ENCODE assay signal across 8 cellular contexts in genomic region chr19:45999653-46000121, GRCh38.
DNase-seq lines count a peak whose midpoint lies in the region; ATAC-seq and TF ChIP-seq lines count a peak whose summit lies in the region.

No MANE protein-coding gene starts in this region.

- H4K20me1 ChIP-seq in BLaER1: peaks cover 53% of the 10 kb centered on the region

- CTCF ChIA-PET in HEK293 (lab: Yijun Ruan, JAX): interaction anchor here (0.6 kb wide), 2 partner anchors 842 to 1132 kb away, joined by 5 to 6 read pairs; no protein-coding TSS in a partner anchor

- H3K4me2 ChIP-seq in BLaER1: peak overlapping the region; percentile 53; the same call in 1 of the 2 replicates

- H3K27ac ChIP-seq in BLaER1: no peak overlapping the region
- H3K27ac ChIP-seq in HEK293 (ENCODE audit: extremely low read depth, low read depth, low read length): no peak overlapping the region
- peak overlapping the region; percentile 90 for H3K27ac ChIP-seq in angular gyrus (ENCODE audit: low read depth, low read length)

- ATAC-seq in GM21526 (IDR thresholded peaks at IDR 0.05; ENCODE audit: low FRiP score, unreplicated experiment): no peak

- peaks cover 28% of the 10 kb centered on the region for H3K27me3 ChIP-seq in BLaER1

- H3K36me3 ChIP-seq in BLaER1 (peaks cover 42% of the 10 kb centered on the region), HEK293 (ENCODE audit: control insufficient read depth in 2 of 2, insufficient read depth in 1 of 2, low read length in 2 of 2) (peaks cover 4 to 9% of the 10 kb centered on the region in 2 experiments; a peak in 2 of 3 replicates)

- H3K4me1 ChIP-seq in BLaER1 (peaks cover 34% of the 10 kb centered on the region), HEK293 (ENCODE audit: control insufficient read depth, insufficient read depth, low read length) (peaks cover 13% of the 10 kb centered on the region)

- no peak for TF ChIP-seq CTCF in HEK293 (tag by site-specific recombination; IDR thresholded peaks at IDR 0.05)

- no peak overlapping the region for H3K4me3 ChIP-seq in BLaER1
- peak overlapping the region; percentile 4; the same call in 1 of the 2 replicates for H3K4me3 ChIP-seq in HEK293 (ENCODE audit: low read depth, low read length)

- POLR2A ChIA-PET in HEK293 (lab: Yijun Ruan, JAX): interaction anchor here (0.7 to 1.1 kb wide), 2 partner anchors 15 to 51 kb away, joined by 3 to 5 read pairs; no protein-coding TSS in a partner anchor

- H3K9me3 ChIP-seq in BLaER1: no peaks in the 10 kb centered on the region
- no peaks in the 10 kb centered on the region for H3K9me3 ChIP-seq in HEK293 (ENCODE audit: control insufficient read depth, insufficient read depth, low read depth, low read length)

- H3K9ac ChIP-seq in BLaER1: no peak overlapping the region

- peak; percentile 26 for DNase-seq in medulla oblongata (ENCODE audit: extremely low spot score)
- no peak for DNase-seq in NCI-H1436 (lab: John Stamatoyannopoulos, UW)
- no peak for DNase-seq in NOMO-1 treated with dmso at 0.1 percent for 144 hours (lab: John Stamatoyannopoulos, UW; ENCODE audit: unreplicated experiment)
- DNase-seq in NCI-H524 (lab: John Stamatoyannopoulos, UW): no peak

TF ChIP-seq in HEK293, 187 proteins besides CTCF, POLR2A, EP300 and RAD21 (continues in another document):
- TF ChIP-seq ZNF510 (tag by site-specific recombination; IDR thresholded peaks at IDR 0.05; ENCODE audit: insufficient replicate concordance) (no peak), GLIS1 (tag by site-specific recombination; IDR thresholded peaks at IDR 0.05) (peak; percentile 61), ZNF580 (tag by site-specific recombination; IDR thresholded peaks at IDR 0.05) (peak; percentile 62; the same call in 1 of the 2 replicates), MYNN (tag by site-specific recombination; IDR thresholded peaks at IDR 0.05; ENCODE audit: borderline replicate concordance) (no peak), ZNF341 (tag by site-specific recombination; IDR thresholded peaks at IDR 0.05; ENCODE audit: low read depth) (no peak), ZNF623 (tag by site-specific recombination; IDR thresholded peaks at IDR 0.05) (no peak), REST (tag by site-specific recombination; IDR thresholded peaks at IDR 0.05) (no peak), ZNF501 (tag by site-specific recombination; IDR thresholded peaks at IDR 0.05) (0 out of 2 replicates have a peak, but pooled peaks have one; percentile 31), ZBTB7A (tag by site-specific recombination; IDR thresholded peaks at IDR 0.05; ENCODE audit: low read depth) (no peak), PRDM6 (tag by site-specific recombination; IDR thresholded peaks at IDR 0.05) (no peak), ZSCAN30 (tag by site-specific recombination; IDR thresholded peaks at IDR 0.05) (no peak), KLF17 (tag by site-specific recombination; IDR thresholded peaks at IDR 0.05) (peak; percentile 96), ZNF18 (tag by site-specific recombination; IDR thresholded peaks at IDR 0.05) (no peak), ZFHX2 (tag by site-specific recombination; conservative IDR thresholded peaks at IDR 0.05) (peak; percentile 88), ZNF776 (tag by site-specific recombination; IDR thresholded peaks at IDR 0.05; ENCODE audit: borderline replicate concordance) (no peak), ZNF561 (tag by site-specific recombination; IDR thresholded peaks at IDR 0.05; ENCODE audit: borderline replicate concordance) (no peak), ZNF645 (tag by site-specific recombination; IDR thresholded peaks at IDR 0.05) (no peak), ZNF223 (tag by site-specific recombination; IDR thresholded peaks at IDR 0.05) (no peak), PATZ1 (tag by site-specific recombination; IDR thresholded peaks at IDR 0.05) (peak; percentile 98)
